25 cellular contexts compared by ENCODE assay signal in genomic region chr7:77653572-77653971, GRCh38. TPM values are rescaled to one million over a fixed set of nuclear protein-coding genes. Genes with fewer than 3 reads are reported as not detected.
A peak's percentile ranks its signal among the peaks of the same experiment; 100 is the strongest.
DNase-seq lines count a peak whose midpoint lies in the region; ATAC-seq and TF ChIP-seq lines count a peak whose summit lies in the region.
"Had no signal": no experiment of that assay in that cellular context is flagged by ENCODE, and none has a peak within 500 bp of the region (broad histone marks: within the 10 kb centered on the region; RNA-seq: fewer than 3 reads in every experiment).

No MANE protein-coding gene starts in this region.

- H3K36me3 Mint-ChIP-seq in glutamatergic neuron (ENCODE audit: unreplicated experiment) (no peaks in the 10 kb centered on the region), neural crest cell (ENCODE audit: low read depth) (peaks cover 5% of the 10 kb centered on the region)
- H3K36me3 Mint-ChIP-seq in activated naive CD4-positive, alpha-beta T cell treated with anti-CD3 and anti-CD28 coated beads for 36 hours (ENCODE audit: low read depth), result no peaks in the 10 kb centered on the region
- H3K36me3 Mint-ChIP-seq in CD8-positive, alpha-beta T cell, result no peaks in the 10 kb centered on the region

- intact Hi-C loops in activated naive CD4-positive, alpha-beta T cell treated with anti-CD3 and anti-CD28 coated beads for 36 hours (cut with micrococcal nuclease), result no loop called here
- intact Hi-C loops in CD8-positive, alpha-beta T cell (cut with DNase I, micrococcal nuclease), result loop anchor here in 1 of 2 experiments (5.0 kb wide), 1 partner anchor 116 kb away; the partner anchor contains the start of gene PTPN12

- no peaks in the 10 kb centered on the region for H3K36me3 ChIP-seq in CD8-positive, alpha-beta T cell (ENCODE audit: insufficient read depth, low read length)
- H3K36me3 ChIP-seq: gastrocnemius medialis had no signal

- H3K9me3 ChIP-seq in CD8-positive, alpha-beta T cell (ENCODE audit: low read length), result no peaks in the 10 kb centered on the region
- H3K9me3 ChIP-seq: A549, gastrocnemius medialis, right atrium auricular region, spleen had no signal

- TF ChIP-seq CTCF in glutamatergic neuron (IDR thresholded peaks at IDR 0.05; ENCODE audit: partially characterized antibody, unreplicated experiment) (no peak), neural crest cell (conservative IDR thresholded peaks at IDR 0.05) (no peak)
- no peak for TF ChIP-seq CTCF in CD8-positive, alpha-beta T cell (IDR thresholded peaks at IDR 0.05)

- CTCF ChIA-PET in activated naive CD4-positive, alpha-beta T cell treated with anti-CD3 and anti-CD28 coated beads for 36 hours (lab: Charles Lee), result interaction anchor here (0.6 to 3.1 kb wide), 10 partner anchors 11 to 569 kb away, joined by 3 to 12 read pairs (median 5); no protein-coding TSS in a partner anchor
- CTCF ChIA-PET in CD8-positive, alpha-beta T cell (lab: Charles Lee), result interaction anchor here (0.6 to 9.4 kb wide), 4 partner anchors 101 to 386 kb away, joined by 3 to 102 read pairs (median 39); no protein-coding TSS in a partner anchor

- no peaks in the 10 kb centered on the region for H3K4me1 ChIP-seq in CD8-positive, alpha-beta T cell (ENCODE audit: insufficient read depth, low read length)
- H3K4me1 ChIP-seq: gastrocnemius medialis, right atrium auricular region had no signal

- H3K9me3 Mint-ChIP-seq in glutamatergic neuron (ENCODE audit: unreplicated experiment) (peaks cover 2% of the 10 kb centered on the region), neural crest cell (no peaks in the 10 kb centered on the region)
- H3K9me3 Mint-ChIP-seq in activated naive CD4-positive, alpha-beta T cell treated with anti-CD3 and anti-CD28 coated beads for 36 hours, result no peaks in the 10 kb centered on the region
- H3K9me3 Mint-ChIP-seq in CD8-positive, alpha-beta T cell, result no peaks in the 10 kb centered on the region
- H3K9me3 Mint-ChIP-seq: activated CD8-positive, alpha-beta T cell treated with anti-CD3 and anti-CD28 coated beads for 36 hours; activated T-helper 17 cell treated with anti-CD3 and anti-CD28 coated beads, Interleukin-2, amount 50 U/mL, for 72 hours; stimulated activated naive CD8-positive, alpha-beta T cell treated with anti-CD3 and anti-CD28 coated beads, Interleukin-15, amount 100 ng/mL, for 72 hours had no signal

- no peak for ATAC-seq in CD8-positive, alpha-beta T cell
- ATAC-seq: A549; activated CD8-positive, alpha-beta T cell treated with anti-CD3 and anti-CD28 coated beads for 36 hours; activated T-helper 17 cell treated with anti-CD3 and anti-CD28 coated beads, Interleukin-2, amount 50 U/mL, for 72 hours; gastrocnemius medialis; Panc1; stimulated activated naive CD8-positive, alpha-beta T cell treated with anti-CD3 and anti-CD28 coated beads, Interleukin-15, amount 100 ng/mL, for 72 hours had no signal

- POLR2A ChIA-PET in CD8-positive, alpha-beta T cell (lab: Charles Lee), result interaction anchor here (0.8 kb wide), 1 partner anchor 1073 kb away, joined by 4 read pairs; no protein-coding TSS in a partner anchor

- H3K27me3 Mint-ChIP-seq in glutamatergic neuron (ENCODE audit: unreplicated experiment) (no peaks in the 10 kb centered on the region), neural crest cell (ENCODE audit: low read depth) (no peaks in the 10 kb centered on the region)
- H3K27me3 Mint-ChIP-seq in activated naive CD4-positive, alpha-beta T cell treated with anti-CD3 and anti-CD28 coated beads for 36 hours (ENCODE audit: low read depth), result no peaks in the 10 kb centered on the region
- no peaks in the 10 kb centered on the region for H3K27me3 Mint-ChIP-seq in CD8-positive, alpha-beta T cell (ENCODE audit: low read depth)
- H3K27me3 Mint-ChIP-seq: activated CD8-positive, alpha-beta T cell treated with anti-CD3 and anti-CD28 coated beads for 36 hours; activated T-helper 17 cell treated with anti-CD3 and anti-CD28 coated beads, Interleukin-2, amount 50 U/mL, for 72 hours; stimulated activated naive CD8-positive, alpha-beta T cell treated with anti-CD3 and anti-CD28 coated beads, Interleukin-15, amount 100 ng/mL, for 72 hours had no signal

- H3K4me3 Mint-ChIP-seq in glutamatergic neuron (ENCODE audit: unreplicated experiment), result peak overlapping the region; percentile 3
- H3K4me3 Mint-ChIP-seq in neural crest cell, result no peak overlapping the region
- no peak overlapping the region for H3K4me3 Mint-ChIP-seq in activated naive CD4-positive, alpha-beta T cell treated with anti-CD3 and anti-CD28 coated beads for 36 hours
- H3K4me3 Mint-ChIP-seq in CD8-positive, alpha-beta T cell, result no peak overlapping the region
- H3K4me3 Mint-ChIP-seq: activated CD8-positive, alpha-beta T cell treated with anti-CD3 and anti-CD28 coated beads for 36 hours; activated T-helper 17 cell treated with anti-CD3 and anti-CD28 coated beads, Interleukin-2, amount 50 U/mL, for 72 hours; stimulated activated naive CD8-positive, alpha-beta T cell treated with anti-CD3 and anti-CD28 coated beads, Interleukin-15, amount 100 ng/mL, for 72 hours had no signal

- H3K4me1 Mint-ChIP-seq in glutamatergic neuron (ENCODE audit: low read depth, unreplicated experiment) (peaks cover 4% of the 10 kb centered on the region), neural crest cell (peaks cover 3% of the 10 kb centered on the region)
- no peaks in the 10 kb centered on the region for H3K4me1 Mint-ChIP-seq in activated naive CD4-positive, alpha-beta T cell treated with anti-CD3 and anti-CD28 coated beads for 36 hours (ENCODE audit: low read depth)
- H3K4me1 Mint-ChIP-seq in CD8-positive, alpha-beta T cell (ENCODE audit: low read depth), result no peaks in the 10 kb centered on the region
- H3K4me1 Mint-ChIP-seq: activated T-helper 17 cell treated with anti-CD3 and anti-CD28 coated beads, Interleukin-2, amount 50 U/mL, for 72 hours; stimulated activated naive CD8-positive, alpha-beta T cell treated with anti-CD3 and anti-CD28 coated beads, Interleukin-15, amount 100 ng/mL, for 72 hours had no signal

- peak; percentile 16 for DNase-seq in NCI-H2171 treated with DMSO at 0.1 percent for 48 hours (lab: John Stamatoyannopoulos, UW)
- DNase-seq in NCI-H2171 (lab: John Stamatoyannopoulos, UW), result no peak
- DNase-seq in glutamatergic neuron, result no peak
- DNase-seq in neural crest cell (ENCODE audit: low read depth, low spot score), result no peak
- DNase-seq in activated T-cell treated with anti-CD3 and anti-CD28 coated beads, Interleukin-2, amount 50 U/mL, for 48 hours, result no peak
- DNase-seq in activated naive CD4-positive, alpha-beta T cell treated with anti-CD3 and anti-CD28 coated beads for 36 hours, result no peak
- DNase-seq in CD8-positive, alpha-beta T cell, result no peak
- DNase-seq in NK-92 treated with Interleukin-12 subunit alpha and Interleukin-12 subunit beta, amount 100 ng/mL, for 24 hours (lab: John Stamatoyannopoulos, UW), result no peak
- DNase-seq: activated CD8-positive, alpha-beta memory T cell treated with anti-CD3 and anti-CD28 coated beads, Interleukin-2, amount 50 U/mL, for 48 hours; activated CD8-positive, alpha-beta T cell treated with anti-CD3 and anti-CD28 coated beads for 36 hours; activated naive CD4-positive, alpha-beta T cell treated with anti-CD3 and anti-CD28 coated beads, Interleukin-2, amount 50 U/mL, for 16 hours; brain microvascular endothelial cell; gastrocnemius medialis; IMR-90; kidney glomerular epithelial cell; NCI-H1694 treated with DMSO at 0.1 percent for 48 hours; SHP77; spleen; stimulated activated CD4-positive, alpha-beta T cell treated with anti-CD3 and anti-CD28 coated beads, Interleukin-2, amount 100 ng/mL, for 24 hours; stimulated activated naive CD8-positive, alpha-beta T cell treated with anti-CD3 and anti-CD28 coated beads, Interleukin-15, amount 100 ng/mL, for 72 hours; trophoblast cell had no signal

- H3K27me3 ChIP-seq in CD8-positive, alpha-beta T cell (ENCODE audit: insufficient read depth, low read length), result no peaks in the 10 kb centered on the region
- H3K27me3 ChIP-seq: brain microvascular endothelial cell, gastrocnemius medialis, right atrium auricular region, spleen had no signal

- H3K4me3 ChIP-seq in CD8-positive, alpha-beta T cell (ENCODE audit: low read depth, low read length), result no peak overlapping the region
- H3K4me3 ChIP-seq: A549, gastrocnemius medialis, right atrium auricular region, spleen had no signal

- H3K27ac ChIP-seq in CD8-positive, alpha-beta T cell (ENCODE audit: low read depth, low read length), result no peak overlapping the region
- H3K27ac ChIP-seq: A549, brain microvascular endothelial cell, gastrocnemius medialis, right atrium auricular region, spleen had no signal

- H3K27ac Mint-ChIP-seq in glutamatergic neuron (ENCODE audit: unreplicated experiment), result peak overlapping the region; percentile 84
- H3K27ac Mint-ChIP-seq in neural crest cell (ENCODE audit: unreplicated experiment), result peak overlapping the region; percentile 35
- no peak overlapping the region for H3K27ac Mint-ChIP-seq in activated naive CD4-positive, alpha-beta T cell treated with anti-CD3 and anti-CD28 coated beads for 36 hours
- H3K27ac Mint-ChIP-seq in CD8-positive, alpha-beta T cell, result no peak overlapping the region
- H3K27ac Mint-ChIP-seq: activated CD8-positive, alpha-beta T cell treated with anti-CD3 and anti-CD28 coated beads for 36 hours; activated T-helper 17 cell treated with anti-CD3 and anti-CD28 coated beads, Interleukin-2, amount 50 U/mL, for 72 hours; stimulated activated naive CD8-positive, alpha-beta T cell treated with anti-CD3 and anti-CD28 coated beads, Interleukin-15, amount 100 ng/mL, for 72 hours had no signal

RNA-seq across cellular contexts. Expression of gene RSBN1L, which starts 42.7 kb away (rescaled TPM):
- total RNA-seq in glutamatergic neuron (ENCODE audit: unreplicated experiment), result 27.0 TPM
- 23.6 and 24.4 TPM in 2 replicates for total RNA-seq in neural crest cell
- total RNA-seq in activated naive CD4-positive, alpha-beta T cell treated with anti-CD3 and anti-CD28 coated beads for 36 hours, result 10 to 100 TPM; 15.7 to 16.9 TPM
- total RNA-seq in CD8-positive, alpha-beta T cell, result 10 to 100 TPM in 1 of 2 experiments, 1 to 10 TPM in 1; 7.4 to 10.0 TPM

Comparison
In these comparisons a context has a peak if more than half of its experiments do, and no peak if none do; other contexts are left out.
1. H3K27ac Mint-ChIP-seq: peak in glutamatergic neuron (single experiment) and neural crest cell (single experiment); none in activated naive CD4-positive, alpha-beta T cell treated with anti-CD3 and anti-CD28 coated beads for 36 hours (single experiment) and CD8-positive, alpha-beta T cell (single experiment).